ENCODE assay signal across 27 cellular contexts in genomic region chr5:21784487-21784886, GRCh38.
"Had no signal": no experiment of that assay in that cellular context is flagged by ENCODE, and none has a peak within 500 bp of the region (broad histone marks: within the 10 kb centered on the region; RNA-seq: fewer than 3 reads in every experiment).

No MANE protein-coding gene starts in this region.

- H3K27ac ChIP-seq: ascending aorta, cardiac muscle cell, colonic mucosa had no signal

- H3K4me3 Mint-ChIP-seq: activated CD4-positive, alpha-beta T cell treated with anti-CD3 and anti-CD28 coated beads, Interleukin-2, amount 10 ng/mL, durations not matched to agents 24 days and 14 days; activated CD8-positive, alpha-beta T cell treated with anti-CD3 and anti-CD28 coated beads for 36 hours; activated naive CD8-positive, alpha-beta T cell treated with anti-CD3 and anti-CD28 coated beads for 36 hours; activated T-cell treated with anti-CD3 and anti-CD28 coated beads, Interleukin-2, amount 50 U/mL, for 72 hours; activated T-helper 17 cell treated with anti-CD3 and anti-CD28 coated beads, Interleukin-2, amount 50 U/mL, for 72 hours; central memory CD8-positive, alpha-beta T cell had no signal

- ATAC-seq: activated CD8-positive, alpha-beta T cell treated with anti-CD3 and anti-CD28 coated beads for 36 hours; activated T-cell treated with anti-CD3 and anti-CD28 coated beads, Interleukin-2, amount 50 U/mL, for 72 hours; activated T-helper 17 cell treated with anti-CD3 and anti-CD28 coated beads, Interleukin-2, amount 50 U/mL, for 72 hours had no signal

- H3K4me3 ChIP-seq: ascending aorta, cardiac muscle cell, colonic mucosa had no signal

- H3K4me1 Mint-ChIP-seq: activated CD4-positive, alpha-beta T cell treated with anti-CD3 and anti-CD28 coated beads, Interleukin-2, amount 10 ng/mL, durations not matched to agents 24 days and 14 days; activated naive CD8-positive, alpha-beta T cell treated with anti-CD3 and anti-CD28 coated beads for 36 hours; activated T-helper 17 cell treated with anti-CD3 and anti-CD28 coated beads, Interleukin-2, amount 50 U/mL, for 72 hours; central memory CD8-positive, alpha-beta T cell had no signal

- H3K9me3 ChIP-seq: ascending aorta, colonic mucosa had no signal

- H3K36me3 ChIP-seq: ascending aorta, cardiac muscle cell, colonic mucosa had no signal

- H3K9me3 Mint-ChIP-seq: activated CD4-positive, alpha-beta T cell treated with anti-CD3 and anti-CD28 coated beads, Interleukin-2, amount 10 ng/mL, durations not matched to agents 24 days and 14 days had no signal

- H3K27me3 Mint-ChIP-seq: activated CD4-positive, alpha-beta T cell treated with anti-CD3 and anti-CD28 coated beads, Interleukin-2, amount 10 ng/mL, durations not matched to agents 24 days and 14 days; activated CD8-positive, alpha-beta T cell treated with anti-CD3 and anti-CD28 coated beads for 36 hours; activated naive CD8-positive, alpha-beta T cell treated with anti-CD3 and anti-CD28 coated beads for 36 hours; activated T-helper 17 cell treated with anti-CD3 and anti-CD28 coated beads, Interleukin-2, amount 50 U/mL, for 72 hours; central memory CD8-positive, alpha-beta T cell had no signal

- DNase-seq: activated CD4-positive, alpha-beta T cell treated with anti-CD3 and anti-CD28 coated beads, Interleukin-2, amount 10 ng/mL, durations not matched to agents 24 days and 14 days; activated CD4-positive, alpha-beta T cell treated with anti-CD3 and anti-CD28 coated beads, Interleukin-2, amount 50 U/mL, for 4 hours; activated CD8-positive, alpha-beta T cell treated with anti-CD3 and anti-CD28 coated beads for 36 hours; activated effector memory CD4-positive, alpha-beta T cell treated with anti-CD3 and anti-CD28 coated beads, Interleukin-2, amount 50 U/mL, for 16 hours; activated naive CD4-positive, alpha-beta T cell; activated naive CD4-positive, alpha-beta T cell treated with anti-CD3 and anti-CD28 coated beads, Interleukin-2, amount 50 U/mL, for 16 hours; activated naive CD8-positive, alpha-beta T cell treated with anti-CD3 and anti-CD28 coated beads for 36 hours; activated T-cell treated with anti-CD3 and anti-CD28 coated beads, Interleukin-2, amount 50 U/mL, for 1 hour; activated T-cell treated with anti-CD3 and anti-CD28 coated beads, Interleukin-2, amount 50 U/mL, for 72 hours; amniotic stem cell; colonic mucosa; Kasumi-1; KG1; NCI-H1105; NCI-H1417 treated with DMSO at 0.1 percent for 48 hours; NCI-H187 treated with DMSO at 0.1 percent for 48 hours; NCI-H2081; NCI-H2171; NCI-H526; NCI-H748 treated with DMSO at 0.1 percent for 48 hours; NK-92 treated with Interleukin-12 subunit alpha and Interleukin-12 subunit beta, amount 100 ng/mL, for 24 hours; Right ventricle myocardium superior; T1000 had no signal

- H3K27me3 ChIP-seq: ascending aorta, cardiac muscle cell, colonic mucosa had no signal

- H3K27ac Mint-ChIP-seq: activated CD4-positive, alpha-beta T cell treated with anti-CD3 and anti-CD28 coated beads, Interleukin-2, amount 10 ng/mL, durations not matched to agents 24 days and 14 days; activated CD8-positive, alpha-beta T cell treated with anti-CD3 and anti-CD28 coated beads for 36 hours; activated naive CD8-positive, alpha-beta T cell treated with anti-CD3 and anti-CD28 coated beads for 36 hours; activated T-cell treated with anti-CD3 and anti-CD28 coated beads, Interleukin-2, amount 50 U/mL, for 72 hours; activated T-helper 17 cell treated with anti-CD3 and anti-CD28 coated beads, Interleukin-2, amount 50 U/mL, for 72 hours had no signal

- H3K4me1 ChIP-seq: ascending aorta, colonic mucosa had no signal

- H3K36me3 Mint-ChIP-seq: activated naive CD8-positive, alpha-beta T cell treated with anti-CD3 and anti-CD28 coated beads for 36 hours had no signal
